ENCODE assay signal across 8 cellular contexts in the genomic region with DNA sequence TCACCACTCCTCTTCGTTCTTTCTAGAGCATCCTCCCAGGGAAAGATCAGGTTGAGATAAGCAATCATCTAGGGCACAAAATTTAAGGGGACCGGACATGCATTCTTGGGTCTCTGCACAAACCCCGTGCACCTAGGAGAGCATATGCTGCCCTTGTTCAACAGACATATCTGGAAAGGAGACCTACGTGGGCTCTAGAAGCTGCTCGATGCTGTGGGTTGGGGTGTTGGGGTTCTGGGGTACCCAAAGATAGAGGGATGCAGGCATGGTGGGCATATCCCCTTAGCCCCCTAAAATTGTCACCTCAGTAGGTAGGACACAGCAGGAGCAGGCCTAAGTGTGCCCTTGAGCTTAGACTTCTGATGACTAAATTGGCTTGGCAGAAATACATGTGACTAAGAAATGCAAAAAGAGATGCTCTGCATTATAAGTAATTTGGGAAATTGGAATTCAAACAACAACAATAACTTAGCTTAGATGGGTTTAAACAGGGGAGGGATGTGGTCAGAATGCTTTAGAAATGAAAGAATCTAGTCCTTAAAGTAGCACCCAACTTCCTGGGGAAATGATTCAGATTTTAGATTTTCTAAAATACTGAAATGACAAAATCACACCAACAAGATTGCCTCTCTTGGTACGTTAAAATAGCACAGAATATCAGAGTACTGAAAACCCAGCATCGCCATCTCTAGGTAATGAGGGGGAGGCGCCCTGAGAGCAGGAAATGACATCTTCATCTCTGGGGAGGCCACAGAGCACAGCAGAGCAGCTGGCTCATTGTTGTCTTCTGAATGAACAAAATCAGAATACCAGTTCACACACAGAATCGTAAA.
A peak's percentile ranks its signal among the peaks of the same experiment; 100 is the strongest.
DNase-seq lines count a peak whose midpoint lies in the region; ATAC-seq lines count a peak whose summit lies in the region.

No MANE protein-coding gene starts in this region.

- peaks cover 29% of the 10 kb centered on the region for H3K4me1 Mint-ChIP-seq in activated T-cell treated with anti-CD3 and anti-CD28 coated beads, Interleukin-2, amount 50 U/mL, for 24 hours (ENCODE audit: low read depth)
- peaks cover 16 to 25% of the 10 kb centered on the region in 2 donors for H3K4me1 Mint-ChIP-seq in natural killer cell treated with Interleukin-12 subunit alpha and Interleukin-12 subunit beta and Interleukin-15 and Interleukin-18, amount 100 ng/mL, for 72 hours (ENCODE audit: low read depth in 2 of 2)

- H3K9me3 Mint-ChIP-seq in activated T-cell treated with anti-CD3 and anti-CD28 coated beads, Interleukin-2, amount 50 U/mL, for 24 hours: peaks cover 7% of the 10 kb centered on the region
- no peaks in the 10 kb centered on the region for H3K9me3 Mint-ChIP-seq in natural killer cell treated with Interleukin-12 subunit alpha and Interleukin-12 subunit beta and Interleukin-15 and Interleukin-18, amount 100 ng/mL, for 72 hours

- peak; percentile 66 for DNase-seq in DMS53 (lab: John Stamatoyannopoulos, UW)
- peak; percentile 54 for DNase-seq in activated T-cell treated with anti-CD3 and anti-CD28 coated beads, Interleukin-2, amount 50 U/mL, for 24 hours
- DNase-seq in natural killer cell treated with Interleukin-12 subunit alpha and Interleukin-12 subunit beta and Interleukin-15 and Interleukin-18, amount 100 ng/mL, for 72 hours (ENCODE audit: low spot score): no peak
- no peak for DNase-seq in kidney tubule cell (ENCODE audit: low spot score)
- no peak for DNase-seq in HPDE6-E6E7 (ENCODE audit: extremely low spot score)
- no peak for DNase-seq in SW480 (ENCODE audit: low spot score)

- no peaks in the 10 kb centered on the region for H3K36me3 Mint-ChIP-seq in activated T-cell treated with anti-CD3 and anti-CD28 coated beads, Interleukin-2, amount 50 U/mL, for 24 hours (ENCODE audit: low read depth)
- H3K36me3 Mint-ChIP-seq in natural killer cell treated with Interleukin-12 subunit alpha and Interleukin-12 subunit beta and Interleukin-15 and Interleukin-18, amount 100 ng/mL, for 72 hours: peaks cover 5% of the 10 kb centered on the region

- peak overlapping the region; percentile 94 for H3K27ac Mint-ChIP-seq in activated T-cell treated with anti-CD3 and anti-CD28 coated beads, Interleukin-2, amount 50 U/mL, for 24 hours
- peak overlapping the region; percentile 84 to 89 for H3K27ac Mint-ChIP-seq in natural killer cell treated with Interleukin-12 subunit alpha and Interleukin-12 subunit beta and Interleukin-15 and Interleukin-18, amount 100 ng/mL, for 72 hours

- peak; percentile 99 for ATAC-seq in GM21381 (IDR thresholded peaks at IDR 0.05; ENCODE audit: unreplicated experiment)
- peak; percentile 96 for ATAC-seq in HG03575 (IDR thresholded peaks at IDR 0.05; ENCODE audit: extremely low read depth, insufficient number of reproducible peaks, low FRiP score, unreplicated experiment)
- ATAC-seq in natural killer cell treated with Interleukin-12 subunit alpha and Interleukin-12 subunit beta and Interleukin-15 and Interleukin-18, amount 100 ng/mL, for 72 hours: peak; percentile 85 to 98

- H3K4me3 Mint-ChIP-seq in activated T-cell treated with anti-CD3 and anti-CD28 coated beads, Interleukin-2, amount 50 U/mL, for 24 hours: peak overlapping the region; percentile 51
- peak overlapping the region; percentile 78 for H3K4me3 Mint-ChIP-seq in natural killer cell treated with Interleukin-12 subunit alpha and Interleukin-12 subunit beta and Interleukin-15 and Interleukin-18, amount 100 ng/mL, for 72 hours

- H3K27me3 Mint-ChIP-seq in activated T-cell treated with anti-CD3 and anti-CD28 coated beads, Interleukin-2, amount 50 U/mL, for 24 hours: no peaks in the 10 kb centered on the region
- no peaks in the 10 kb centered on the region for H3K27me3 Mint-ChIP-seq in natural killer cell treated with Interleukin-12 subunit alpha and Interleukin-12 subunit beta and Interleukin-15 and Interleukin-18, amount 100 ng/mL, for 72 hours

Comparison
In these comparisons a context has a peak if more than half of its experiments do, and no peak if none do; other contexts are left out.
1. DNase-seq: peak in DMS53 (single experiment) and activated T-cell treated with anti-CD3 and anti-CD28 coated beads, Interleukin-2, amount 50 U/mL, for 24 hours (single experiment); none in natural killer cell treated with Interleukin-12 subunit alpha and Interleukin-12 subunit beta and Interleukin-15 and Interleukin-18, amount 100 ng/mL, for 72 hours (single experiment), kidney tubule cell (single experiment), HPDE6-E6E7 (single experiment) and SW480 (single experiment).
2. Peak in every context shown above with its lines, with median percentiles within 50 percentile points of each other: ATAC-seq.